Comparison of ENCODE assay signal across 1 cellular context in the genomic region with DNA sequence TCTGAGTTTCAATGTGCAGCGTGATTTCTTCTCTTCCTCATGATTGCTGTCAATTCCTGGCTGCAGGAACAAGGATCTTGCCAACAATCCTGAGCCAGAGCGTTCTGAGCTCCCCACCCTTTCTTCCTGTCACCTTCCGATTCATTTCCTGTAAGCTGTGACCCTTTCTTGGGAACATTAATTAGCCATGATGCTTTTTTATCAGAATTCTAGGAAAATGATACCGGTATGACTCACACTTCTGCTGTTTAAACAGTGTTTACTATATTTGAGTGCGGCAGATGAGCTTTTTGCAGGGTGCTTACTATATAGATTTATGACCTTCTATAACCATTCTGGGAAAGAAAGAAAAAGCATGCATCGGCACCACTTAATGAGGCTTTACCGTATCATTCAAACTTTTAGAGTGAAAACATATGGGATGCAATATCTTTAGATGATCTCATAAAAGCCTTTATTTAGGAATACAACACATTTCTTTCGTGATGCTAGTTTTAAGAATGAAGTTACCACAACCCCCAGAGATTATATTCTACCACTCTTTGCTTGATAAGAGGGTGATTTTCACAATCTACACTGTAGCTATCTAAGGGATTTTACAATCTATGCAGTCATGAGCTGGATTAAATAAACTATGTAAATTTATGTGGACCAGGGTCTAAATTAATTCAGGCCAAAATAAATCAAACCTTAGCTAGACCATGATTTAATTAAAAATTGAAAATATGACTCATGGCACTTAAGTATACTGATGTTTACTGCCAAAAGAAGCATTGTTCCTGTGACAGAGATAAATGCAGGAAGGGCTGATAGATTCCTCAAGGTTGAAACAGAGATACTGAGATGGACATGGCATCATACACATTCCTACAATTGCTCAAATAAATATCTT.
TF ChIP-seq lines count a peak whose summit lies in the region.

No MANE protein-coding gene starts in this region.

TF ChIP-seq in HEK293, 187 proteins besides CTCF, POLR2A, EP300 and RAD21 (continued from another document and continues in another):
- TF ChIP-seq, protein P1, sequence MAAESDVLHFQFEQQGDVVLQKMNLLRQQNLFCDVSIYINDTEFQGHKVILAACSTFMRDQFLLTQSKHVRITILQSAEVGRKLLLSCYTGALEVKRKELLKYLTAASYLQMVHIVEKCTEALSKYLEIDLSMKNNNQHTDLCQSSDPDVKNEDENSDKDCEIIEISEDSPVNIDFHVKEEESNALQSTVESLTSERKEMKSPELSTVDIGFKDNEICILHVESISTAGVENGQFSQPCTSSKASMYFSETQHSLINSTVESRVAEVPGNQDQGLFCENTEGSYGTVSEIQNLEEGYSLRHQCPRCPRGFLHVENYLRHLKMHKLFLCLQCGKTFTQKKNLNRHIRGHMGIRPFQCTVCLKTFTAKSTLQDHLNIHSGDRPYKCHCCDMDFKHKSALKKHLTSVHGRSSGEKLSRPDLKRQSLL (tag by site-specific recombination; IDR thresholded peaks at IDR 0.05) = no peak; the same call in 1 of the 2 replicates
- TF ChIP-seq ZNF169 (tag by site-specific recombination; IDR thresholded peaks at IDR 0.05) = no peak
- no peak for TF ChIP-seq ZNF677 (tag by site-specific recombination; IDR thresholded peaks at IDR 0.05)
- TF ChIP-seq ZFHX2 (tag by site-specific recombination; conservative IDR thresholded peaks at IDR 0.05) = no peak
- TF ChIP-seq ZNF510 (tag by site-specific recombination; IDR thresholded peaks at IDR 0.05; ENCODE audit: insufficient replicate concordance) = no peak
- TF ChIP-seq ZSCAN5A (tag by site-specific recombination; IDR thresholded peaks at IDR 0.05) = no peak
- peak; percentile 75; the same call in 1 of the 2 replicates for TF ChIP-seq ZNF639 (tag by site-specific recombination; IDR thresholded peaks at IDR 0.05)
- TF ChIP-seq ZNF473 (tag by site-specific recombination; IDR thresholded peaks at IDR 0.05) = no peak
- TF ChIP-seq ZNF423 (tag by site-specific recombination; IDR thresholded peaks at IDR 0.05) = no peak
- no peak for TF ChIP-seq ZNF433 (tag by site-specific recombination; IDR thresholded peaks at IDR 0.05; ENCODE audit: low read depth)
- no peak; the same call in 1 of the 2 replicates for TF ChIP-seq GFI1B (tag by site-specific recombination; IDR thresholded peaks at IDR 0.05)
- peak; percentile 81 for TF ChIP-seq ZNF24 (tag by site-specific recombination; IDR thresholded peaks at IDR 0.05)
- no peak for TF ChIP-seq ZNF16 (tag by site-specific recombination; IDR thresholded peaks at IDR 0.05; ENCODE audit: low read depth)
- no peak for TF ChIP-seq ZNF266 (tag by site-specific recombination; IDR thresholded peaks at IDR 0.05; ENCODE audit: low read depth)
- no peak for TF ChIP-seq ZFP41 (tag by site-specific recombination; IDR thresholded peaks at IDR 0.05; ENCODE audit: borderline replicate concordance)
- TF ChIP-seq ZBTB1 (tag by site-specific recombination; IDR thresholded peaks at IDR 0.05) = 0 out of 2 replicates have a peak, but pooled peaks have one; percentile 44
- no peak; the same call in 1 of the 2 replicates for TF ChIP-seq KLF16 (tag by site-specific recombination; IDR thresholded peaks at IDR 0.05)
- TF ChIP-seq PATZ1 (tag by site-specific recombination; IDR thresholded peaks at IDR 0.05) = peak; percentile 63; the same call in 1 of the 2 replicates
- peak; percentile 17; the same call in 1 of the 2 replicates for TF ChIP-seq ZNF513 (tag by site-specific recombination; IDR thresholded peaks at IDR 0.05)
- TF ChIP-seq ZNF548 (tag by site-specific recombination; IDR thresholded peaks at IDR 0.05) = peak; percentile 66; the same call in 1 of the 2 replicates
- TF ChIP-seq ZNF624 (tag by site-specific recombination; IDR thresholded peaks at IDR 0.05) = no peak
- TF ChIP-seq ZNF280D (tag by site-specific recombination; IDR thresholded peaks at IDR 0.05) = no peak
- no peak for TF ChIP-seq KLF7 (tag by site-specific recombination; IDR thresholded peaks at IDR 0.05; ENCODE audit: borderline replicate concordance)
- TF ChIP-seq OVOL3 (tag by site-specific recombination; IDR thresholded peaks at IDR 0.05) = peak; percentile 61; the same call in 1 of the 2 replicates
- TF ChIP-seq, protein P2, sequence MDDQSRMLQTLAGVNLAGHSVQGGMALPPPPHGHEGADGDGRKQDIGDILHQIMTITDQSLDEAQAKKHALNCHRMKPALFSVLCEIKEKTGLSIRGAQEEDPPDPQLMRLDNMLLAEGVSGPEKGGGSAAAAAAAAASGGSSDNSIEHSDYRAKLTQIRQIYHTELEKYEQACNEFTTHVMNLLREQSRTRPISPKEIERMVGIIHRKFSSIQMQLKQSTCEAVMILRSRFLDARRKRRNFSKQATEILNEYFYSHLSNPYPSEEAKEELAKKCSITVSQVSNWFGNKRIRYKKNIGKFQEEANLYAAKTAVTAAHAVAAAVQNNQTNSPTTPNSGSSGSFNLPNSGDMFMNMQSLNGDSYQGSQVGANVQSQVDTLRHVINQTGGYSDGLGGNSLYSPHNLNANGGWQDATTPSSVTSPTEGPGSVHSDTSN (CRISPR knock-in tag; IDR thresholded peaks at IDR 0.05) = no peak
- no peak for TF ChIP-seq ZNF791 (tag by site-specific recombination; IDR thresholded peaks at IDR 0.05)
- TF ChIP-seq ZNF701 (tag by site-specific recombination; IDR thresholded peaks at IDR 0.05) = no peak
- TF ChIP-seq SP7 (tag by site-specific recombination; IDR thresholded peaks at IDR 0.05) = peak; percentile 96
- TF ChIP-seq HOXA7 (CRISPR knock-in tag; IDR thresholded peaks at IDR 0.05; ENCODE audit: borderline replicate concordance) = no peak
- no peak for TF ChIP-seq ZNF132 (tag by site-specific recombination; IDR thresholded peaks at IDR 0.05; ENCODE audit: borderline replicate concordance)
- TF ChIP-seq ZSCAN23 (tag by site-specific recombination; IDR thresholded peaks at IDR 0.05) = peak; percentile 84
- TF ChIP-seq BCL11B (tag by site-specific recombination; IDR thresholded peaks at IDR 0.05; ENCODE audit: low read depth) = peak; percentile 55; the same call in 1 of the 2 replicates
- peak; percentile 41; the same call in 1 of the 2 replicates for TF ChIP-seq ZNF37A (tag by site-specific recombination; IDR thresholded peaks at IDR 0.05)
- TF ChIP-seq, protein P3, sequence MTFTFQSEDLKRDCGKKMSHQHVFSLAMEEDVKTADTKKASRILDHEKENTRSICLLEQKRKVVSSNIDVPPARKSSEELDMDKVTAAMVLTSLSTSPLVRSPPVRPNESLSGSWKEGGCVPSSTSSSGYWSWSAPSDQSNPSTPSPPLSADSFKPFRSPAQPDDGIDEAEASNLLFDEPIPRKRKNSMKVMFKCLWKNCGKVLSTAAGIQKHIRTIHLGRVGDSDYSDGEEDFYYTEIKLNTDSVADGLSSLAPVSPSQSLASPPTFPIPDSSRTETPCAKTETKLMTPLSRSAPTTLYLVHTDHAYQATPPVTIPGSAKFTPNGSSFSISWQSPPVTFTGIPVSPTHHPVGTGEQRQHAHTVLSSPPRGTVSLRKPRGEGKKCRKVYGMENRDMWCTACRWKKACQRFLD (tag by site-specific recombination; IDR thresholded peaks at IDR 0.05) = no peak
- TF ChIP-seq, protein P4, sequence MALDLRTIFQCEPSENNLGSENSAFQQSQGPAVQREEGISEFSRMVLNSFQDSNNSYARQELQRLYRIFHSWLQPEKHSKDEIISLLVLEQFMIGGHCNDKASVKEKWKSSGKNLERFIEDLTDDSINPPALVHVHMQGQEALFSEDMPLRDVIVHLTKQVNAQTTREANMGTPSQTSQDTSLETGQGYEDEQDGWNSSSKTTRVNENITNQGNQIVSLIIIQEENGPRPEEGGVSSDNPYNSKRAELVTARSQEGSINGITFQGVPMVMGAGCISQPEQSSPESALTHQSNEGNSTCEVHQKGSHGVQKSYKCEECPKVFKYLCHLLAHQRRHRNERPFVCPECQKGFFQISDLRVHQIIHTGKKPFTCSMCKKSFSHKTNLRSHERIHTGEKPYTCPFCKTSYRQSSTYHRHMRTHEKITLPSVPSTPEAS (tag by site-specific recombination; IDR thresholded peaks at IDR 0.05) = no peak
- TF ChIP-seq, protein P5, sequence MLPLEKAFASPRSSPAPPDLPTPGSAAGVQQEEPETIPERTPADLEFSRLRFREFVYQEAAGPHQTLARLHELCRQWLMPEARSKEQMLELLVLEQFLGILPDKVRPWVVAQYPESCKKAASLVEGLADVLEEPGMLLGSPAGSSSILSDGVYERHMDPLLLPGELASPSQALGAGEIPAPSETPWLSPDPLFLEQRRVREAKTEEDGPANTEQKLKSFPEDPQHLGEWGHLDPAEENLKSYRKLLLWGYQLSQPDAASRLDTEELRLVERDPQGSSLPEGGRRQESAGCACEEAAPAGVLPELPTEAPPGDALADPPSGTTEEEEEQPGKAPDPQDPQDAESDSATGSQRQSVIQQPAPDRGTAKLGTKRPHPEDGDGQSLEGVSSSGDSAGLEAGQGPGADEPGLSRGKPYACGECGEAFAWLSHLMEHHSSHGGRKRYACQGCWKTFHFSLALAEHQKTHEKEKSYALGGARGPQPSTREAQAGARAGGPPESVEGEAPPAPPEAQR (tag by site-specific recombination; IDR thresholded peaks at IDR 0.05) = no peak
- TF ChIP-seq ZNF335 (tag by site-specific recombination; conservative IDR thresholded peaks at IDR 0.05) = peak; percentile 37
- TF ChIP-seq ZNF112 (tag by site-specific recombination; IDR thresholded peaks at IDR 0.05) = no peak
- TF ChIP-seq ELK4 (IDR thresholded peaks at IDR 0.05; ENCODE audit: borderline replicate concordance, low read depth, low read length) = no peak
- TF ChIP-seq KLF1 (tag by site-specific recombination; IDR thresholded peaks at IDR 0.05) = no peak
